ENCODE assay signal across 1 cellular context in the genomic region with DNA sequence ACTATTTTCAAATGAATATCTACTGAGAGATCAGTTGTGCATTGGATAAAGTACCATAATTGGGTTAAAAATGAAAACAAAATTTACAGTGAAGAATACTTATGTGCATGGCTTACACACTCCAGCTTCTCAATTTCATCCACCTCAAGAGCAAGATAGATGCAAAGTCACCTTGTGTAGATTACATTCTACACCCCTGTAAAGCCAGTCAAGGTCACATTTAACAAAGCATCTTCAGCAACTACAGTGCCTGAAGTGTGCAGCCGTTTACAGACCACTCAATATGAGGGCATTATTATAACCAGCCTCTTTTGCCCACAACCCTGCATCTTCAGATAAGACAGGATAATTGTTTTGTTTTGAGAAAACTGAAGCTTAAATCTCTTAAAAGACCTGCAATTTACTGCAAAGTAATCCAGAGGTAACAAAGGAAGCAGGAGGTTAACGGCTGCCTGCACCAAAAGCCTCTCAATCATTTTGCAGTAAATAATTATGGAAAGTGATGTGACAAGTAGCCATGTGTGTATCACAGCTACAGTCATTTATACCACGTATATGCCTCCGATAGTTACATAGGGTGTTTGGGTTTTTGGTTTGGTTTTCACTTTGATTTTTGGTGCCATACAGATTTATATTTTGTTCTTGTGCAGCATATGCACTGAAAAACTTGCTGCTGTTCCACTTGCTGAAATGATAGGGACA.
TF ChIP-seq lines count a peak whose summit lies in the region.

No MANE protein-coding gene starts in this region.

TF ChIP-seq in HepG2, 621 proteins besides CTCF, POLR2A, EP300 and RAD21:
- TF ChIP-seq HNRNPLL (IDR thresholded peaks at IDR 0.05; ENCODE audit: low read depth, low read length, poor library complexity, severe bottlenecking), result no peak
- TF ChIP-seq, protein P1, sequence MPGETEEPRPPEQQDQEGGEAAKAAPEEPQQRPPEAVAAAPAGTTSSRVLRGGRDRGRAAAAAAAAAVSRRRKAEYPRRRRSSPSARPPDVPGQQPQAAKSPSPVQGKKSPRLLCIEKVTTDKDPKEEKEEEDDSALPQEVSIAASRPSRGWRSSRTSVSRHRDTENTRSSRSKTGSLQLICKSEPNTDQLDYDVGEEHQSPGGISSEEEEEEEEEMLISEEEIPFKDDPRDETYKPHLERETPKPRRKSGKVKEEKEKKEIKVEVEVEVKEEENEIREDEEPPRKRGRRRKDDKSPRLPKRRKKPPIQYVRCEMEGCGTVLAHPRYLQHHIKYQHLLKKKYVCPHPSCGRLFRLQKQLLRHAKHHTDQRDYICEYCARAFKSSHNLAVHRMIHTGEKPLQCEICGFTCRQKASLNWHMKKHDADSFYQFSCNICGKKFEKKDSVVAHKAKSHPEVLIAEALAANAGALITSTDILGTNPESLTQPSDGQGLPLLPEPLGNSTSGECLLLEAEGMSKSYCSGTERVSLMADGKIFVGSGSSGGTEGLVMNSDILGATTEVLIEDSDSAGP (CRISPR knock-in tag; IDR thresholded peaks at IDR 0.05; ENCODE audit: borderline replicate concordance), result no peak
- no peak for TF ChIP-seq ATF7-NPFF (CRISPR knock-in tag; IDR thresholded peaks at IDR 0.05; ENCODE audit: low read depth)
- TF ChIP-seq ZNF776 (CRISPR knock-in tag; IDR thresholded peaks at IDR 0.05), result no peak
- no peak for TF ChIP-seq ZNF780A (CRISPR knock-in tag; IDR thresholded peaks at IDR 0.05)
- TF ChIP-seq, protein P2, sequence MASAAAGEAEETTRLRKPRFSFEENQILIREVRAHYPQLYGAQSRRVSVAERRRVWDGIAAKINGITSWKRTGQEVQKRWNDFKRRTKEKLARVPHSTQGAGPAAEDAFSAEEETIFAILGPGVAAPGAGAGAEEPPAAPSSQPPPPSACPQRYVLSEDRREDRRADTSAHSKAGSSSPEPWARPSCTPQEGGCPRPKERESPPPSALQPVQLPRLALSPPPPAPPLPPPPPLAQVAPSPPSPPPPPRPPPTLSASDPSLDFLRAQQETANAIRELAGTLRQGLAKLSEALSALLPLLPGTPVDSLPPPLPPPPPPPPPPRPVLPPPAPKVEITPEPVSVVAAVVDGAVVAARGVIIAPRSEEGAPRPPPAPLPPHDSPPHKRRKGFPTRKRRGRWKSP (CRISPR knock-in tag; IDR thresholded peaks at IDR 0.05), result no peak
- no peak for TF ChIP-seq ZFX (CRISPR knock-in tag; IDR thresholded peaks at IDR 0.05; ENCODE audit: low read depth)
- no peak for TF ChIP-seq SRF (IDR thresholded peaks at IDR 0.05; ENCODE audit: low read depth, low read length)
- no peak for TF ChIP-seq ZSCAN20 (CRISPR knock-in tag; IDR thresholded peaks at IDR 0.05; ENCODE audit: borderline replicate concordance)
- no peak for TF ChIP-seq ZNF713 (CRISPR knock-in tag; IDR thresholded peaks at IDR 0.05)
- TF ChIP-seq ZNF879 (CRISPR knock-in tag; IDR thresholded peaks at IDR 0.05), result no peak
- no peak for TF ChIP-seq ZNF34 (CRISPR knock-in tag; IDR thresholded peaks at IDR 0.05; ENCODE audit: borderline replicate concordance)
- TF ChIP-seq ZNF557 (CRISPR knock-in tag; IDR thresholded peaks at IDR 0.05), result no peak
- no peak for TF ChIP-seq TSC22D2 (CRISPR knock-in tag; IDR thresholded peaks at IDR 0.05; ENCODE audit: borderline replicate concordance)
- TF ChIP-seq ZNF496 (CRISPR knock-in tag; IDR thresholded peaks at IDR 0.05; ENCODE audit: insufficient replicate concordance), result no peak
- no peak for TF ChIP-seq ZNF232 (CRISPR knock-in tag; IDR thresholded peaks at IDR 0.05; ENCODE audit: borderline replicate concordance)
- no peak for TF ChIP-seq PITX1 (CRISPR knock-in tag; IDR thresholded peaks at IDR 0.05)
- TF ChIP-seq, protein P3, sequence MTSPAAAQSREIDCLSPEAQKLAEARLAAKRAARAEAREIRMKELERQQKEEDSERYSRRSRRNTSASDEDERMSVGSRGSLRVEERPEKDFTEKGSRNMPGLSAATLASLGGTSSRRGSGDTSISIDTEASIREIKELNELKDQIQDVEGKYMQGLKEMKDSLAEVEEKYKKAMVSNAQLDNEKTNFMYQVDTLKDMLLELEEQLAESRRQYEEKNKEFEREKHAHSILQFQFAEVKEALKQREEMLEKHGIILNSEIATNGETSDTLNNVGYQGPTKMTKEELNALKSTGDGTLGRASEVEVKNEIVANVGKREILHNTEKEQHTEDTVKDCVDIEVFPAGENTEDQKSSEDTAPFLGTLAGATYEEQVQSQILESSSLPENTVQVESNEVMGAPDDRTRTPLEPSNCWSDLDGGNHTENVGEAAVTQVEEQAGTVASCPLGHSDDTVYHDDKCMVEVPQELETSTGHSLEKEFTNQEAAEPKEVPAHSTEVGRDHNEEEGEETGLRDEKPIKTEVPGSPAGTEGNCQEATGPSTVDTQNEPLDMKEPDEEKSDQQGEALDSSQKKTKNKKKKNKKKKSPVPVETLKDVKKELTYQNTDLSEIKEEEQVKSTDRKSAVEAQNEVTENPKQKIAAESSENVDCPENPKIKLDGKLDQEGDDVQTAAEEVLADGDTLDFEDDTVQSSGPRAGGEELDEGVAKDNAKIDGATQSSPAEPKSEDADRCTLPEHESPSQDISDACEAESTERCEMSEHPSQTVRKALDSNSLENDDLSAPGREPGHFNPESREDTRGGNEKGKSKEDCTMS (CRISPR knock-in tag; conservative IDR thresholded peaks at IDR 0.05), result no peak
- TF ChIP-seq, protein P4, sequence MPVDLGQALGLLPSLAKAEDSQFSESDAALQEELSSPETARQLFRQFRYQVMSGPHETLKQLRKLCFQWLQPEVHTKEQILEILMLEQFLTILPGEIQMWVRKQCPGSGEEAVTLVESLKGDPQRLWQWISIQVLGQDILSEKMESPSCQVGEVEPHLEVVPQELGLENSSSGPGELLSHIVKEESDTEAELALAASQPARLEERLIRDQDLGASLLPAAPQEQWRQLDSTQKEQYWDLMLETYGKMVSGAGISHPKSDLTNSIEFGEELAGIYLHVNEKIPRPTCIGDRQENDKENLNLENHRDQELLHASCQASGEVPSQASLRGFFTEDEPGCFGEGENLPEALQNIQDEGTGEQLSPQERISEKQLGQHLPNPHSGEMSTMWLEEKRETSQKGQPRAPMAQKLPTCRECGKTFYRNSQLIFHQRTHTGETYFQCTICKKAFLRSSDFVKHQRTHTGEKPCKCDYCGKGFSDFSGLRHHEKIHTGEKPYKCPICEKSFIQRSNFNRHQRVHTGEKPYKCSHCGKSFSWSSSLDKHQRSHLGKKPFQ (CRISPR knock-in tag; IDR thresholded peaks at IDR 0.05; ENCODE audit: insufficient replicate concordance), result no peak
